9 cellular contexts compared by ENCODE assay signal in the genomic region with DNA sequence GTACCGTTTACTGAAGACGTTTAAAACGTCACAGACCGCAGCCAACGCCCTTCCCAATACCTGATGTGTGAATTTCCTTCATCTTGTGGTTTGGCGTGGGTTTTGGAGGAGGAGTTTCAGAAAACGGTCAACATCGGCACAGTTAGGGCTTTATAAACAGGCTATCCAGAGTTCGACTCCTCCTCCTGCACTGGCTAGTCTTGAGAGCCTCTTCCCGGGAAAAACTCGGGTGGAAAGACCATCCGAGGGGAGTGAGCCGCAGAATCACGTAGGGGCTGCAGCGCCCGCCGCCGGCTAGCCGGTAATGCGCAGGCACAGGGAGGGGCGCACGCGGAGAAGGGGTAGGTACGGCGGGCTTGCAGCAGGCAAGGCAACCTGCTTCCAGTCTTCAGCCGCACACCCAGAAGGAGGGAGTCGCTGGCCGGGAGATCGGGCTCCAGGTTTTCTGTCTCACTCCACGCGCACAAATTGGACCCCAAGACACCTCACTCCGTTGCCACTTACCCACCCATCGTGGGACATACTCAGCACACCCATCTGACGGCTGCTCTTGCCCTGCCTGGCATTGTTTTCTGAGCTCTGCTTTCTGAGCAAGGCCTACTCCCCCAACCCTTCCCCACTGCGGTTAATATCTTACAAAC. TPM values are rescaled to one million over a fixed set of nuclear protein-coding genes. Genes with fewer than 3 reads are reported as not detected.
DNase-seq lines count a peak whose midpoint lies in the region; ATAC-seq and TF ChIP-seq lines count a peak whose summit lies in the region.
"Had no signal": no experiment of that assay in that cellular context is flagged by ENCODE, and none has a peak within 500 bp of the region (broad histone marks: within the 10 kb centered on the region; RNA-seq: fewer than 3 reads in every experiment).

No MANE protein-coding gene starts in this region.

- H3K9ac ChIP-seq in mesenchymal stem cell (ENCODE audit: low read length): peak overlapping the region; percentile 57

- peaks cover 9% of the 10 kb centered on the region for H3K4me1 Mint-ChIP-seq in activated naive CD4-positive, alpha-beta T cell treated with anti-CD3 and anti-CD28 coated beads, Interleukin-2, amount 50 U/mL, for 24 hours
- no peaks in the 10 kb centered on the region for H3K4me1 Mint-ChIP-seq in type B pancreatic cell (ENCODE audit: unreplicated experiment)

- ATAC-seq in GM18873 (IDR thresholded peaks at IDR 0.05; ENCODE audit: low FRiP score, unreplicated experiment): no peak

- H3K36me3 Mint-ChIP-seq in activated naive CD4-positive, alpha-beta T cell treated with anti-CD3 and anti-CD28 coated beads, Interleukin-2, amount 50 U/mL, for 24 hours: peaks cover 5% of the 10 kb centered on the region
- H3K36me3 Mint-ChIP-seq in type B pancreatic cell: peaks cover 9% of the 10 kb centered on the region

- TF ChIP-seq CTCF in type B pancreatic cell (conservative IDR thresholded peaks at IDR 0.05) (no peak), BE2C (IDR thresholded peaks at IDR 0.05; ENCODE audit: low read depth, low read length) (no peak)

- H3K4me3 Mint-ChIP-seq in activated naive CD4-positive, alpha-beta T cell treated with anti-CD3 and anti-CD28 coated beads, Interleukin-2, amount 50 U/mL, for 24 hours: peak overlapping the region; percentile 47
- H3K4me3 Mint-ChIP-seq in type B pancreatic cell: peak overlapping the region; percentile 17

- no peak overlapping the region for H2BK15ac ChIP-seq in mesenchymal stem cell (ENCODE audit: low read depth, poor library complexity, severe bottlenecking)

- no peak overlapping the region for H3K4me2 ChIP-seq in mesenchymal stem cell (ENCODE audit: low read length, poor library complexity, severe bottlenecking)

- peak overlapping the region; percentile 75 for H4K8ac ChIP-seq in mesenchymal stem cell (ENCODE audit: low read length)

- no peak overlapping the region for H3K27ac ChIP-seq in mesenchymal stem cell (ENCODE audit: low read length, poor library complexity, severe bottlenecking)

- H3K4me1 ChIP-seq in mesenchymal stem cell (ENCODE audit: control insufficient read depth, insufficient read depth, low read depth, low read length) (no peaks in the 10 kb centered on the region), BE2C (no peaks in the 10 kb centered on the region)

- no peak overlapping the region for H2BK5ac ChIP-seq in mesenchymal stem cell (ENCODE audit: low read depth, low read length, poor library complexity, severe bottlenecking)

- H3K18ac ChIP-seq in mesenchymal stem cell (ENCODE audit: low read depth in 1 of 2, low read length in 2 of 2): no peak overlapping the region

- DNase-seq in activated naive CD4-positive, alpha-beta T cell (lab: John Stamatoyannopoulos, UW): no peak
- DNase-seq in dermis blood vessel endothelial cell (peak; percentile 6), mesenchymal stem cell (no peak), type B pancreatic cell (ENCODE audit: extremely low spot score, unreplicated experiment) (no peak), NCI-H187 treated with DMSO at 0.1 percent for 48 hours (lab: John Stamatoyannopoulos, UW) (no peak), BE2C (no peak)
- DNase-seq: DND-41 had no signal

- H2AFZ ChIP-seq in mesenchymal stem cell (ENCODE audit: low read depth, low read length): peak overlapping the region; percentile 83

- H2AK5ac ChIP-seq in mesenchymal stem cell (ENCODE audit: low read length, severe bottlenecking): no peak overlapping the region

- H3K4me3 ChIP-seq in mesenchymal stem cell (ENCODE audit: insufficient read depth in 1 of 2, low read depth in 1 of 2, low read length in 2 of 2): peak overlapping the region in 1 of 2 experiments; percentile 68
- no peak overlapping the region for H3K4me3 ChIP-seq in BE2C (ENCODE audit: low read depth, low read length)

- H2BK12ac ChIP-seq in mesenchymal stem cell (ENCODE audit: low read length in 2 of 2): no peak overlapping the region

- peak overlapping the region in 1 of 2 experiments; percentile 9 for H3K23ac ChIP-seq in mesenchymal stem cell (ENCODE audit: low read length in 2 of 2)

- no peak overlapping the region for H3K27ac Mint-ChIP-seq in activated naive CD4-positive, alpha-beta T cell treated with anti-CD3 and anti-CD28 coated beads, Interleukin-2, amount 50 U/mL, for 24 hours
- H3K27ac Mint-ChIP-seq in type B pancreatic cell: no peak overlapping the region

- no peak overlapping the region for H3K4ac ChIP-seq in mesenchymal stem cell (ENCODE audit: low read depth in 1 of 2, low read length in 2 of 2)

- H3K79me1 ChIP-seq in mesenchymal stem cell (replicated peaks; ENCODE audit: low read length, poor library complexity, severe bottlenecking): no peaks in the 10 kb centered on the region

- H3K9me3 ChIP-seq in mesenchymal stem cell (ENCODE audit: control insufficient read depth, low read length) (peaks cover 20% of the 10 kb centered on the region), BE2C (no peaks in the 10 kb centered on the region)

- peak overlapping the region; percentile 21 for H4K91ac ChIP-seq in mesenchymal stem cell (ENCODE audit: low read length)

- peaks cover 16% of the 10 kb centered on the region for H3K27me3 Mint-ChIP-seq in activated naive CD4-positive, alpha-beta T cell treated with anti-CD3 and anti-CD28 coated beads, Interleukin-2, amount 50 U/mL, for 24 hours
- no peaks in the 10 kb centered on the region for H3K27me3 Mint-ChIP-seq in type B pancreatic cell

- no peak overlapping the region for H2BK120ac ChIP-seq in mesenchymal stem cell (ENCODE audit: low read depth, low read length)

- H3K27me3 ChIP-seq in mesenchymal stem cell (ENCODE audit: control insufficient read depth in 1 of 2, insufficient read depth in 1 of 2, low read length in 2 of 2): no peaks in the 10 kb centered on the region
- no peaks in the 10 kb centered on the region for H3K27me3 ChIP-seq in BE2C

- peaks cover 7% of the 10 kb centered on the region for H3K9me3 Mint-ChIP-seq in activated naive CD4-positive, alpha-beta T cell treated with anti-CD3 and anti-CD28 coated beads, Interleukin-2, amount 50 U/mL, for 24 hours
- H3K9me3 Mint-ChIP-seq in type B pancreatic cell: peaks cover 4% of the 10 kb centered on the region

- 28% methylated on average over 34 of the region's 35 CpGs for WGBS in mesenchymal stem cell

- peaks cover 0 to 9% of the 10 kb centered on the region in 2 experiments for H3K36me3 ChIP-seq in mesenchymal stem cell (ENCODE audit: control insufficient read depth in 1 of 2, insufficient read depth in 2 of 2, low read depth in 1 of 2, low read length in 2 of 2)
- no peaks in the 10 kb centered on the region for H3K36me3 ChIP-seq in BE2C

- no peak overlapping the region for H3K14ac ChIP-seq in mesenchymal stem cell (ENCODE audit: low read length in 2 of 2)

RNA-seq across cellular contexts. Expression of a gene that starts 25.4 kb away (rescaled TPM):
- total RNA-seq in dermis blood vessel endothelial cell (3.7 and 3.9 TPM in 2 replicates), type B pancreatic cell (ENCODE audit: low replicate concordance) (19.4 and 28.1 TPM in 2 replicates)
- polyA plus RNA-seq in mesenchymal stem cell (2013, experiment 1 of 2): 6.8 TPM
- 7.1 TPM for polyA plus RNA-seq in mesenchymal stem cell (2013, experiment 2 of 2)
- polyA plus RNA-seq in BE2C (2012; ENCODE audit: insufficient read depth, insufficient read length, low read depth): 6.5 TPM

RNA-seq across cellular contexts. Expression of a gene that starts 33.0 kb away (rescaled TPM):
- total RNA-seq in dermis blood vessel endothelial cell (not detected in 2 replicates), type B pancreatic cell (ENCODE audit: low replicate concordance) (0.90 and 3.5 TPM in 2 replicates)
- 0.18 TPM for polyA plus RNA-seq in mesenchymal stem cell (2013, experiment 1 of 2)
- 0.25 TPM for polyA plus RNA-seq in mesenchymal stem cell (2013, experiment 2 of 2)
- polyA plus RNA-seq in BE2C (2012; ENCODE audit: insufficient read depth, insufficient read length, low read depth): 4.1 TPM
